ENCODE assay signal across 12 cellular contexts in the genomic region with DNA sequence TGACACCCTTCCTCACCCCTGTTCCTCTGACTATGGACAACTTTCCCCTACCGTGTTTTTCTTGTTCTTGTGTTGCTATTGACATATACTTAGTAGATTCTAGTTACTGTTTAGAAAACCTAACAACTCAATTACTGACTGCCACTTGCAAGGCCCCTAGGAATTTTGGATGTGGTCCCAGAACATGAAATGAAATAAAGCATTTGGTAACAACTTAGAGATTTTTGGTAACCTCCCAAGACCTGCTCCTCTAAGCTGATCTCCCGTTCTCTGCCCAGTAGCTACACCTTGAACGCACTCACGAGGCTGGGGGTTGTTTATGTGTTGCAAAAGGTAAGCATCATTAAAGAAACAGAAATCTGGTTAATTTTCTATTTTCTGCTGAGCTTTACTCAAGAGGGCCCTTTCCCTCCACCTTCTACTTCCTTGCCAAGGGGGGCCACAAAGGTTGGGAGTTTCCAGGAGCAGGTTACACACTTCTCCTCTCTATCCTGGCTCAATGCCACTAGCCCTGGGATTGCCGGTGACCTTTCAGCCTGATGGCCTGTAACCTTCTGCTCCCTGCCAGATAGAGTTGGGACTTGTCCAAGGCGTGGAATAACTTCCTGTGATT. TPM values are rescaled to one million over a fixed set of nuclear protein-coding genes. Genes with fewer than 3 reads are reported as not detected.
DNase-seq lines count a peak whose midpoint lies in the region; ATAC-seq and TF ChIP-seq lines count a peak whose summit lies in the region.
"Had no signal": no experiment of that assay in that cellular context is flagged by ENCODE, and none has a peak within 500 bp of the region (broad histone marks: within the 10 kb centered on the region; RNA-seq: fewer than 3 reads in every experiment).

No MANE protein-coding gene starts in this region.

- H3K79me2 ChIP-seq in osteoblast (ENCODE audit: insufficient read depth, low read length): no peaks in the 10 kb centered on the region

- H3K36me3 ChIP-seq in osteoblast (ENCODE audit: insufficient read depth, low read length): no peaks in the 10 kb centered on the region

- no peaks in the 10 kb centered on the region for H4K20me1 ChIP-seq in osteoblast (ENCODE audit: insufficient read depth, low read length)

- peaks cover 0 to 9% of the 10 kb centered on the region in 2 donors for H3K27me3 Mint-ChIP-seq in T-cell

- CTCF ChIA-PET in T-cell (lab: Charles Lee): interaction anchor here (0.7 to 4.0 kb wide), 3 partner anchors 12 to 26 kb away, joined by 3 to 25 read pairs (median 17); a partner anchor contains a TSS

- peaks cover 4% of the 10 kb centered on the region for H3K36me3 Mint-ChIP-seq in T-cell

- in situ Hi-C loops in GM13976 (cut with MboI; ENCODE audit: low sequenced_read_pairs, unreplicated experiment): loop anchor here (25.0 kb wide), 1 partner anchor 143 kb away; a partner anchor contains a TSS

- H3K27ac Mint-ChIP-seq in T-cell: peak overlapping the region; percentile 49 to 90
- H3K27ac Mint-ChIP-seq: nephron progenitor cell had no signal

- H2AFZ ChIP-seq in osteoblast (ENCODE audit: low read length): no peak overlapping the region

- peak overlapping the region; percentile 7 for H3K4me2 ChIP-seq in osteoblast (ENCODE audit: insufficient read depth, low read length)

- H3K27ac ChIP-seq in C4-2B (peak overlapping the region; percentile 27; the same call in 1 of the 2 replicates), osteoblast (ENCODE audit: low read depth, low read length) (peak overlapping the region; percentile 31)

- no peak for TF ChIP-seq CTCF in C4-2B (conservative IDR thresholded peaks at IDR 0.05)
- no peak for TF ChIP-seq CTCF in osteoblast (IDR thresholded peaks at IDR 0.05; ENCODE audit: extremely low read depth, low read depth, low read length)
- TF ChIP-seq CTCF in GM13976 (IDR thresholded peaks at IDR 0.05; ENCODE audit: borderline replicate concordance, control extremely low read depth, extremely low read depth, insufficient read depth, missing control alignments): no peak

- no peaks in the 10 kb centered on the region for H3K9me3 Mint-ChIP-seq in T-cell

- POLR2A ChIA-PET in T-cell (lab: Charles Lee): interaction anchor here in 1 of 2 donors (0.5 kb wide), 2 partner anchors 562 to 901 kb away, joined by 3 to 4 read pairs; no protein-coding TSS in a partner anchor

- ATAC-seq in T-cell (replicated peaks in 1 of 4): no peak
- ATAC-seq in GM18519 (IDR thresholded peaks at IDR 0.05; ENCODE audit: low FRiP score, unreplicated experiment): no peak

- H3K4me1 ChIP-seq in osteoblast (ENCODE audit: insufficient read depth, low read length): peaks cover 66% of the 10 kb centered on the region

- H3K4me3 ChIP-seq in osteoblast (ENCODE audit: insufficient read depth, low read length): no peak overlapping the region

- no peaks in the 10 kb centered on the region for H3K9me3 ChIP-seq in osteoblast (ENCODE audit: low read depth, low read length)

- DNase-seq in T-cell (no peak), fibroblast of gingiva (ENCODE audit: low read depth) (peak; percentile 89), osteoblast (ENCODE audit: insufficient read length, low spot score, missing footprints) (no peak), GM13976 (ENCODE audit: low spot score) (no peak), NOMO-1 treated with DMSO at 0.1 percent for 48 hours (lab: John Stamatoyannopoulos, UW; ENCODE audit: unreplicated experiment) (no peak)
- no peak for DNase-seq in activated effector memory CD4-positive, alpha-beta T cell treated with anti-CD3 and anti-CD28 coated beads, Interleukin-2, amount 50 U/mL, for 16 hours
- DNase-seq: central memory CD4-positive, alpha-beta T cell; DMS153; NCI-H2029; nephron progenitor cell had no signal

- no peaks in the 10 kb centered on the region for H3K27me3 ChIP-seq in osteoblast (ENCODE audit: insufficient read depth, low read length)

- H3K4me1 Mint-ChIP-seq in T-cell: peaks cover 56 to 98% (median 81%) of the 10 kb centered on the region in 3 donors

- H3K4me3 Mint-ChIP-seq in T-cell: no peak overlapping the region
- H3K4me3 Mint-ChIP-seq: nephron progenitor cell had no signal

RNA-seq across cellular contexts. Expression of a gene that starts 20.5 kb away (rescaled TPM):
- total RNA-seq in T-cell: 10 to 100 TPM in 4 of 5 donors, 1 to 10 TPM in 1; 9.1 to 26.2 (median 18.4) TPM
- 3.2 and 6.9 TPM in 2 replicates for total RNA-seq in osteoblast

RNA-seq across cellular contexts. Expression of a gene that starts 32.3 kb away (rescaled TPM):
- total RNA-seq in T-cell (10 to 100 TPM; 56.5 to 63.2 (median 58.5) TPM), osteoblast (30.8 and 31.8 TPM in 2 replicates)
